ENCODE assay signal across 7 cellular contexts in the genomic region with DNA sequence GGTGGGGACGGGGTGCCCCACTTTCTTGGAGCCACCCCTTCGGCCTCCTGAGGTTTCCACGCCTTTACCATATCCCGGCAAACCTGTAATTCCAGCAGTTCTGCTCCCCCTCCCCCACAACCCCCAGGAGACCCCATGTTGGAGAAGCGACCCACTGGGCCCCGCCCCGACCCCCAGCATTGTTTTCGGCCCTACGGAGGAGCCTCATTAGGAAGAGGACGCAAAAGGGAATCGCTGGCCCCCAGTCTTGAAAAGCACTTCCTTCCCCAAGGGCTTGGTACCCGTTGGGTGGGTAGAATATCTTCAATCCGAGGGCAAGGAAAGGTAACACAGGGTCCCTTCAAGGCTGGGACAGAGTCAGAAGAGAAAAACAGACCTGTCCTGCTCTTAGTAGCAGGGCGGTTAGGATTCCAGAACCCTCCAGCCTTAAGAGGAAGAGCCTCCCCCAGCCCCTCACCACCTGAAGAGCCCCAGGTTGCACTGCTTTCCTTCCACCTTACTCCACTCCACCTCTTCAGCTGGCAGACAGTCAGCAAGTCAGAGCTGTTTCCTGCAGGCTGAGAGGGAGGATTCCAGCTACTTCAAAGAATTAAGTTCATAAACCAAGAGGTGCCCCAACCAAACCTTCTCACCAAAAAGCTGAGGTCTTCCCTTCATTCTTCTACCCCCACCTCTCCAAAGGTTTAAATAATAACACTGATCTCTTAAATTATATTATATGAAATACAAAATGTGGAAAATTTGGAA. TPM values are rescaled to one million over a fixed set of nuclear protein-coding genes. Genes with fewer than 3 reads are reported as not detected.
DNase-seq lines count a peak whose midpoint lies in the region; ATAC-seq and TF ChIP-seq lines count a peak whose summit lies in the region.

No MANE protein-coding gene starts in this region.

- TF ChIP-seq CTCF in ascending aorta (IDR thresholded peaks at IDR 0.05), result no peak
- no peak for TF ChIP-seq CTCF in stomach (IDR thresholded peaks at IDR 0.05)

- 24 to 32% (median 28%) methylated on average over 14 of the region's 14 CpGs for WGBS in stomach, 5 donors

- no peak for DNase-seq in ascending aorta (ENCODE audit: low spot score in 2 of 2)
- peak; percentile 84 for DNase-seq in islet precursor cell
- no peak for DNase-seq in stomach
- no peak for DNase-seq in DMS114 treated with DMSO at 0.1 percent for 48 hours (lab: John Stamatoyannopoulos, UW; ENCODE audit: unreplicated experiment)
- no peak for DNase-seq in NCI-H1436 (lab: John Stamatoyannopoulos, UW)

- H3K9me3 ChIP-seq in HUES6 (ENCODE audit: control insufficient read depth, insufficient read depth, low read depth, low read length) (no peaks in the 10 kb centered on the region), ascending aorta (no peaks in the 10 kb centered on the region), stomach (no peaks in the 10 kb centered on the region)

- H3K36me3 ChIP-seq in HUES6 (ENCODE audit: control insufficient read depth, insufficient read depth, low read length), result peaks cover 19% of the 10 kb centered on the region
- H3K36me3 ChIP-seq in ascending aorta, result peaks cover 22 to 53% of the 10 kb centered on the region in 2 donors
- H3K36me3 ChIP-seq in stomach, result peaks cover 18 to 38% (median 30%) of the 10 kb centered on the region in 4 donors

- ATAC-seq in HG03175 (IDR thresholded peaks at IDR 0.05; ENCODE audit: unreplicated experiment), result no peak

- H3K9ac ChIP-seq in HUES6 (ENCODE audit: low read length), result peak overlapping the region; percentile 68

- H3K27ac ChIP-seq in HUES6 (ENCODE audit: low read depth, low read length) (no peak overlapping the region), ascending aorta (peak overlapping the region; percentile 79 to 80), stomach (peak overlapping the region; percentile 83 to 91 (median 86))

- H3K4me3 ChIP-seq in HUES6 (ENCODE audit: low read depth, low read length) (peak overlapping the region; percentile 87), ascending aorta (peak overlapping the region; percentile 73 to 85), stomach (peak overlapping the region; percentile 59 to 80 (median 72))

- TF ChIP-seq POLR2A in stomach (IDR thresholded peaks at IDR 0.05), result no peak

- intact Hi-C loops in ascending aorta (cut with DNase I) (loop anchor here (1.0 to 10.0 kb wide), 3 partner anchors 27 to 226 kb away; partner anchors contain the start of gene PRPF8), stomach (cut with DNase I; ENCODE audit: low total_unique reads) (no loop called here)

- H3K4me1 ChIP-seq in HUES6 (ENCODE audit: control insufficient read depth, insufficient read depth, low read length), result peaks cover 19% of the 10 kb centered on the region
- peaks cover 16 to 44% of the 10 kb centered on the region in 2 donors for H3K4me1 ChIP-seq in ascending aorta
- peaks cover 37 to 70% (median 53%) of the 10 kb centered on the region in 4 donors for H3K4me1 ChIP-seq in stomach

- peaks cover 4% of the 10 kb centered on the region for H3K27me3 ChIP-seq in HUES6 (ENCODE audit: control insufficient read depth, insufficient read depth, low read length)
- H3K27me3 ChIP-seq in ascending aorta, result no peaks in the 10 kb centered on the region
- no peaks in the 10 kb centered on the region for H3K27me3 ChIP-seq in stomach

- no peak for TF ChIP-seq EP300 in stomach (IDR thresholded peaks at IDR 0.05)

RNA-seq across cellular contexts. Expression of gene TLCD2, which starts 0.8 kb away (rescaled TPM):
- 7.5 TPM for total RNA-seq in ascending aorta
- 1 to 10 TPM; 4.5 to 9.6 (median 8.1) TPM for total RNA-seq in stomach
- polyA plus RNA-seq in stomach, result 1 to 10 TPM; 2.8 to 3.7 (median 3.1) TPM

RNA-seq across cellular contexts. Expression of gene WDR81, which starts 13.5 kb away (rescaled TPM):
- 70.4 TPM for total RNA-seq in ascending aorta
- 10 to 100 TPM; 13.4 to 56.5 (median 14.0) TPM for total RNA-seq in stomach
- polyA plus RNA-seq in stomach, result 10 to 100 TPM in 2 of 3 donors, 1 to 10 TPM in 1; 9.3 to 10.6 (median 10.2) TPM

RNA-seq across cellular contexts. Expression of gene PRPF8, which starts 26.3 kb away (rescaled TPM):
- total RNA-seq in ascending aorta (114 TPM), stomach (100 to 1,000 TPM; 126 to 252 (median 201) TPM)
- 10 to 100 TPM; 33.6 to 83.4 (median 38.4) TPM for polyA plus RNA-seq in stomach

RNA-seq across cellular contexts. Expression of gene SERPINF2, which starts 31.7 kb away (rescaled TPM):
- total RNA-seq in ascending aorta (20.6 TPM), stomach (1 to 10 TPM in 2 of 5 donors, under 1 TPM in 3; 0.45 to 4.1 (median 0.87) TPM)
- 1 to 10 TPM in 2 of 3 donors, under 1 TPM in 1; 0.92 to 5.2 (median 1.9) TPM for polyA plus RNA-seq in stomach

RNA-seq across cellular contexts. Expression of gene SERPINF1, which starts 50.9 kb away (rescaled TPM):
- total RNA-seq in ascending aorta (604 TPM), stomach (100 to 1,000 TPM in 4 of 5 donors, 10 to 100 TPM in 1; 72.4 to 334 (median 186) TPM)
- polyA plus RNA-seq in stomach, result 100 to 1,000 TPM in 1 of 3 donors, 10 to 100 TPM in 2; 45.5 to 126 (median 68.9) TPM
